3 cellular contexts compared by ENCODE assay signal in the genomic region with DNA sequence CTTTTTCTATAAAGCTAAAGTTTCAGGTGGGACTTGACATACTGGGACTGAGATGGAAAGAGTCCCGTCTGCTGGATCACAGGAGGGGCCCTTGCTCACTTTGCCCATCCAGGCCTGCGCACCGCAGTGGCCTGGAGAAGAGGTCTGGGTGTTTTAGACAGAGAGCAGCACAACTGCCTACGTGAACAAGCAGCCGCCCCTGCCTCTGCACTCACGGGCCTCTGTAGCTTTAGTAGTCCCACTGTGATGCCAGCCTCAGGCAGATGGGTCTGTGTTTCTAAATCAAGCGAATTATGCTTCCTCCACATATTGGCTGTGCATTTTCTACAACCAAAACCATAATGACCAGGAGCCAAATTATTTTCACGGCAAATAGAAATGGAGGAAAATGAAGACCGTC.
"Had no signal": no experiment of that assay in that cellular context is flagged by ENCODE, and none has a peak within 500 bp of the region (broad histone marks: within the 10 kb centered on the region; RNA-seq: fewer than 3 reads in every experiment).

No MANE protein-coding gene starts in this region.

- H3K4me3 ChIP-seq: GM12878 had no signal

- DNase-seq: GDM1, GF-D8 had no signal

- ATAC-seq: GM12878 had no signal
